18 cellular contexts compared by ENCODE assay signal in genomic region chr7:28266377-28266776, GRCh38.
A peak's percentile ranks its signal among the peaks of the same experiment; 100 is the strongest.
DNase-seq lines count a peak whose midpoint lies in the region; FAIRE-seq and TF ChIP-seq lines count a peak whose summit lies in the region.
"Had no signal": no experiment of that assay in that cellular context is flagged by ENCODE, and none has a peak within 500 bp of the region (broad histone marks: within the 10 kb centered on the region; RNA-seq: fewer than 3 reads in every experiment).

No MANE protein-coding gene starts in this region.

- H3K4me1 ChIP-seq in PC-9 (replicated peaks; ENCODE audit: insufficient read depth) (no peaks in the 10 kb centered on the region), endothelial cell of umbilical vein (ENCODE audit: control insufficient read depth, extremely low read depth, insufficient read depth, low read length) (no peaks in the 10 kb centered on the region)
- H3K4me1 ChIP-seq: SJSA1 had no signal

- intact Hi-C loops in PC-9 (cut with micrococcal nuclease; ENCODE audit: unreplicated experiment) = no loop called here
- intact Hi-C loops in endothelial cell of umbilical vein (cut with micrococcal nuclease) = no loop called here

- FAIRE-seq in endothelial cell of umbilical vein (lab: Jason Lieb, UNC) = no peak
- no peak for FAIRE-seq in RCC 7860 (lab: Jason Lieb, UNC)

- H3K4me3 ChIP-seq in PC-9 (no peak overlapping the region), endothelial cell of umbilical vein (replicated peaks in 1 of 3; ENCODE audit: insufficient read depth in 1 of 3, low read depth in 1 of 3, low read length in 3 of 3) (no peak overlapping the region)
- H3K4me3 ChIP-seq: SJSA1 had no signal

- no peaks in the 10 kb centered on the region for H3K9me3 ChIP-seq in PC-9 (ENCODE audit: insufficient read depth, low read depth)
- no peaks in the 10 kb centered on the region for H3K9me3 ChIP-seq in endothelial cell of umbilical vein (replicated peaks; ENCODE audit: control insufficient read depth, insufficient read depth, low read length)
- H3K9me3 ChIP-seq: SJSA1 had no signal

- H3K27me3 ChIP-seq in PC-9 (ENCODE audit: insufficient read depth, low read depth) (no peaks in the 10 kb centered on the region), endothelial cell of umbilical vein (ENCODE audit: control insufficient read depth in 2 of 2, insufficient read depth in 2 of 2, low read length in 2 of 2) (peaks cover 6 to 13% of the 10 kb centered on the region in 2 experiments)
- H3K27me3 ChIP-seq: SJSA1 had no signal

- POLR2A ChIA-PET in PC-9 (lab: Charles Lee; ENCODE audit: unreplicated experiment) = no interaction called here
- POLR2A ChIA-PET in endothelial cell of umbilical vein (lab: Charles Lee) = no interaction called here

- no peaks in the 10 kb centered on the region for H3K79me2 ChIP-seq in PC-9 (ENCODE audit: low read depth)
- no peaks in the 10 kb centered on the region for H3K79me2 ChIP-seq in endothelial cell of umbilical vein (ENCODE audit: control insufficient read depth, insufficient read depth, low read length)

- TF ChIP-seq CTCF in PC-9 (conservative IDR thresholded peaks at IDR 0.05) (no peak), endothelial cell of umbilical vein (IDR thresholded peaks at IDR 0.05; ENCODE audit: extremely low read depth in 1 of 2, insufficient read depth in 1 of 2, low read depth in 1 of 2, low read length in 2 of 2) (no peak), GM10266 (IDR thresholded peaks at IDR 0.05; ENCODE audit: control insufficient read depth, insufficient read depth, low read depth, missing control alignments) (no peak)

- H3F3A ChIP-seq in PC-9 (ENCODE audit: insufficient read depth, low read depth) = no peaks in the 10 kb centered on the region

- H3K4me2 ChIP-seq in PC-9 (no peak overlapping the region), endothelial cell of umbilical vein (ENCODE audit: insufficient read depth, low read length) (no peak overlapping the region)

- DNase-seq in NCI-H2171 treated with DMSO at 0.1 percent for 48 hours (lab: John Stamatoyannopoulos, UW) = peak; percentile 9
- DNase-seq in NCI-H2171 (lab: John Stamatoyannopoulos, UW) = no peak
- DNase-seq in PC-9 = no peak
- no peak for DNase-seq in endothelial cell of umbilical vein (ENCODE audit: low read depth, low spot score)
- DNase-seq in superior temporal gyrus (ENCODE audit: extremely low spot score) = peak; percentile 19
- DNase-seq in GM10266 (ENCODE audit: extremely low spot score) = no peak
- no peak for DNase-seq in RCC 7860 (ENCODE audit: low spot score)
- DNase-seq in NCI-H2029 treated with DMSO at 0.1 percent for 48 hours (lab: John Stamatoyannopoulos, UW) = no peak
- DNase-seq: DMS79 treated with DMSO at 0.1 percent for 48 hours, HCEC 1CT, KBM-7, MV-4-11, NCI-H1930, NCI-H446, NCI-H82, SW 1271 had no signal

- dilution Hi-C loops in endothelial cell of umbilical vein (cut with MboI; ENCODE audit: extremely low pct_ligation_motif_present, low sequenced_read_pairs) = no loop called here

- H3K9ac ChIP-seq in endothelial cell of umbilical vein (replicated peaks; ENCODE audit: extremely low read depth, insufficient read depth, low read length) = no peak overlapping the region

- TF ChIP-seq POLR2A in endothelial cell of umbilical vein (IDR thresholded peaks at IDR 0.05; ENCODE audit: low read depth, low read length) = no peak

- CTCF ChIA-PET in PC-9 (lab: Charles Lee) = no interaction called here
- CTCF ChIA-PET in endothelial cell of umbilical vein (lab: Charles Lee) = no interaction called here

- H4K20me1 ChIP-seq in PC-9 (ENCODE audit: insufficient read depth) (no peaks in the 10 kb centered on the region), endothelial cell of umbilical vein (replicated peaks; ENCODE audit: control insufficient read depth, extremely low read depth, insufficient read depth, low read length) (no peaks in the 10 kb centered on the region)

- no peaks in the 10 kb centered on the region for H3K9me1 ChIP-seq in endothelial cell of umbilical vein (replicated peaks; ENCODE audit: control insufficient read depth, extremely low read depth, insufficient read depth, low read length)

- BruUV-seq in PC-9 (replicated peaks; lab: Mats Ljungman, UMichigan) (no TSS peak), endothelial cell of umbilical vein (replicated peaks; lab: Mats Ljungman, UMichigan) (no TSS peak)

- H2AFZ ChIP-seq in PC-9 = peak overlapping the region; percentile 9; the same call in 1 of the 2 replicates
- H2AFZ ChIP-seq in endothelial cell of umbilical vein (ENCODE audit: low read depth, low read length) = peak overlapping the region; percentile 29

- no peak overlapping the region for H3K27ac ChIP-seq in PC-9
- no peak overlapping the region for H3K27ac ChIP-seq in endothelial cell of umbilical vein (ENCODE audit: insufficient read depth, low read depth, low read length)
- H3K27ac ChIP-seq: 22Rv1, SJSA1 had no signal

- H3K36me3 ChIP-seq in PC-9 (ENCODE audit: low read depth) (no peaks in the 10 kb centered on the region), endothelial cell of umbilical vein (ENCODE audit: control insufficient read depth in 2 of 2, extremely low read depth in 1 of 2, insufficient read depth in 2 of 2, low read length in 2 of 2) (no peaks in the 10 kb centered on the region)
- H3K36me3 ChIP-seq: SJSA1 had no signal

- no peaks in the 10 kb centered on the region; the same call in 1 of the 2 replicates for H3K9me2 ChIP-seq in PC-9 (ENCODE audit: insufficient read depth)

TF ChIP-seq in endothelial cell of umbilical vein, 7 proteins besides CTCF, POLR2A, EP300 and RAD21:
- TF ChIP-seq GATA2 (IDR thresholded peaks at IDR 0.05; ENCODE audit: insufficient read depth, insufficient read length, low read depth, low read length) (no peak), FOS (IDR thresholded peaks at IDR 0.05; ENCODE audit: borderline replicate concordance, insufficient read depth, low read length) (no peak), EZH2 (IDR thresholded peaks at IDR 0.05; ENCODE audit: borderline replicate concordance, low read depth, low read length, severe bottlenecking) (no peak), POLR2AphosphoS5 (IDR thresholded peaks at IDR 0.05; ENCODE audit: insufficient read depth, low read depth, low read length) (no peak), MAX (IDR thresholded peaks at IDR 0.05; ENCODE audit: insufficient read depth, insufficient read length) (no peak), JUN (IDR thresholded peaks at IDR 0.05; ENCODE audit: borderline replicate concordance, insufficient read depth, insufficient read length, low read depth) (no peak), MYC (IDR thresholded peaks at IDR 0.05; ENCODE audit: low read depth, low read length) (no peak)
TF ChIP-seq in endothelial cell of umbilical vein: peak in this region for 0.

Comparison
In these comparisons a context has a peak if more than half of its experiments do, and no peak if none do; other contexts are left out.
1. DNase-seq: peak in NCI-H2171 treated with DMSO at 0.1 percent for 48 hours (single experiment) and superior temporal gyrus (single experiment); none in NCI-H2171 (single experiment), PC-9 (0 of 2), endothelial cell of umbilical vein (single experiment), GM10266 (single experiment), RCC 7860 (single experiment) and NCI-H2029 treated with DMSO at 0.1 percent for 48 hours (single experiment).